ENCODE assay signal across 2 cellular contexts in the genomic region with DNA sequence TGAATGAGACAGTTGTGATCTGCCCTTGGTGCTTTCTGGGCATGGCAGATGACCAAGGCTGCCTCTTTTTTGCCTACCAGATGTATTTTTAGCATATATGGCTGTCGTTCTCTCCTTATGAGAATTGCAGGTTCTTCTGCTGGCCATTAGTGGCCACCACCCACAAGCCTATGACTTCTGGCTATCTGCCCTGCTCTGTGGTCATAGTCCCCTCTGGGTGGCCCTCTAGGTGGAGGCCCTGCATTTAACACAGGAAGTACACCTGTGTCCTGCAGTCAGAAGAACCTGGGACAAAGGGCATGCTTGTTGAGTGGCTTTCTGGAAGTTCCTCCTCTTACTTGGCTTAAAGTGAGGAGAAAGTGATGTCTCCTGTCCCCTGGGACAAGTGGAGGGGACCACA.
TF ChIP-seq lines count a peak whose summit lies in the region.

No MANE protein-coding gene starts in this region.

TF ChIP-seq in HCT116, 20 proteins besides CTCF, POLR2A, EP300 and RAD21:
- TF ChIP-seq EZH2 (IDR thresholded peaks at IDR 0.05) (no peak), ZFX (IDR thresholded peaks at IDR 0.05) (no peak), SP1 (IDR thresholded peaks at IDR 0.05; ENCODE audit: low read depth) (no peak), YY1 (IDR thresholded peaks at IDR 0.05; ENCODE audit: extremely low read depth, insufficient replicate concordance, low read depth, low read length) (no peak), ZNF274 (IDR thresholded peaks at IDR 0.05; ENCODE audit: low read depth, low read length) (no peak), JUND (IDR thresholded peaks at IDR 0.05) (no peak), EZH2phosphoT487 (IDR thresholded peaks at IDR 0.05; ENCODE audit: borderline replicate concordance) (no peak), CBX3 (IDR thresholded peaks at IDR 0.05; ENCODE audit: low read depth) (no peak), CEBPB (IDR thresholded peaks at IDR 0.05; ENCODE audit: low read depth) (no peak)
- TF ChIP-seq, protein P1, sequence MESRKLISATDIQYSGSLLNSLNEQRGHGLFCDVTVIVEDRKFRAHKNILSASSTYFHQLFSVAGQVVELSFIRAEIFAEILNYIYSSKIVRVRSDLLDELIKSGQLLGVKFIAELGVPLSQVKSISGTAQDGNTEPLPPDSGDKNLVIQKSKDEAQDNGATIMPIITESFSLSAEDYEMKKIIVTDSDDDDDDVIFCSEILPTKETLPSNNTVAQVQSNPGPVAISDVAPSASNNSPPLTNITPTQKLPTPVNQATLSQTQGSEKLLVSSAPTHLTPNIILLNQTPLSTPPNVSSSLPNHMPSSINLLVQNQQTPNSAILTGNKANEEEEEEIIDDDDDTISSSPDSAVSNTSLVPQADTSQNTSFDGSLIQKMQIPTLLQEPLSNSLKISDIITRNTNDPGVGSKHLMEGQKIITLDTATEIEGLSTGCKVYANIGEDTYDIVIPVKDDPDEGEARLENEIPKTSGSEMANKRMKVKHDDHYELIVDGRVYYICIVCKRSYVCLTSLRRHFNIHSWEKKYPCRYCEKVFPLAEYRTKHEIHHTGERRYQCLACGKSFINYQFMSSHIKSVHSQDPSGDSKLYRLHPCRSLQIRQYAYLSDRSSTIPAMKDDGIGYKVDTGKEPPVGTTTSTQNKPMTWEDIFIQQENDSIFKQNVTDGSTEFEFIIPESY (IDR thresholded peaks at IDR 0.05; ENCODE audit: extremely low read depth, insufficient replicate concordance, low read length), result no peak
- TF ChIP-seq, protein P2, sequence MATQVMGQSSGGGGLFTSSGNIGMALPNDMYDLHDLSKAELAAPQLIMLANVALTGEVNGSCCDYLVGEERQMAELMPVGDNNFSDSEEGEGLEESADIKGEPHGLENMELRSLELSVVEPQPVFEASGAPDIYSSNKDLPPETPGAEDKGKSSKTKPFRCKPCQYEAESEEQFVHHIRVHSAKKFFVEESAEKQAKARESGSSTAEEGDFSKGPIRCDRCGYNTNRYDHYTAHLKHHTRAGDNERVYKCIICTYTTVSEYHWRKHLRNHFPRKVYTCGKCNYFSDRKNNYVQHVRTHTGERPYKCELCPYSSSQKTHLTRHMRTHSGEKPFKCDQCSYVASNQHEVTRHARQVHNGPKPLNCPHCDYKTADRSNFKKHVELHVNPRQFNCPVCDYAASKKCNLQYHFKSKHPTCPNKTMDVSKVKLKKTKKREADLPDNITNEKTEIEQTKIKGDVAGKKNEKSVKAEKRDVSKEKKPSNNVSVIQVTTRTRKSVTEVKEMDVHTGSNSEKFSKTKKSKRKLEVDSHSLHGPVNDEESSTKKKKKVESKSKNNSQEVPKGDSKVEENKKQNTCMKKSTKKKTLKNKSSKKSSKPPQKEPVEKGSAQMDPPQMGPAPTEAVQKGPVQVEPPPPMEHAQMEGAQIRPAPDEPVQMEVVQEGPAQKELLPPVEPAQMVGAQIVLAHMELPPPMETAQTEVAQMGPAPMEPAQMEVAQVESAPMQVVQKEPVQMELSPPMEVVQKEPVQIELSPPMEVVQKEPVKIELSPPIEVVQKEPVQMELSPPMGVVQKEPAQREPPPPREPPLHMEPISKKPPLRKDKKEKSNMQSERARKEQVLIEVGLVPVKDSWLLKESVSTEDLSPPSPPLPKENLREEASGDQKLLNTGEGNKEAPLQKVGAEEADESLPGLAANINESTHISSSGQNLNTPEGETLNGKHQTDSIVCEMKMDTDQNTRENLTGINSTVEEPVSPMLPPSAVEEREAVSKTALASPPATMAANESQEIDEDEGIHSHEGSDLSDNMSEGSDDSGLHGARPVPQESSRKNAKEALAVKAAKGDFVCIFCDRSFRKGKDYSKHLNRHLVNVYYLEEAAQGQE (IDR thresholded peaks at IDR 0.05; ENCODE audit: low read depth), result no peak
- TF ChIP-seq, protein P3, sequence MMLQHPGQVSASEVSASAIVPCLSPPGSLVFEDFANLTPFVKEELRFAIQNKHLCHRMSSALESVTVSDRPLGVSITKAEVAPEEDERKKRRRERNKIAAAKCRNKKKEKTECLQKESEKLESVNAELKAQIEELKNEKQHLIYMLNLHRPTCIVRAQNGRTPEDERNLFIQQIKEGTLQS (IDR thresholded peaks at IDR 0.05), result no peak
- TF ChIP-seq, protein P4, sequence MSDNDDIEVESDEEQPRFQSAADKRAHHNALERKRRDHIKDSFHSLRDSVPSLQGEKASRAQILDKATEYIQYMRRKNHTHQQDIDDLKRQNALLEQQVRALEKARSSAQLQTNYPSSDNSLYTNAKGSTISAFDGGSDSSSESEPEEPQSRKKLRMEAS (IDR thresholded peaks at IDR 0.05), result no peak

TF ChIP-seq in K562, 482 proteins besides CTCF, POLR2A, EP300 and RAD21:
- TF ChIP-seq NCOR1 (IDR thresholded peaks at IDR 0.05) (no peak), NFRKB (IDR thresholded peaks at IDR 0.05; ENCODE audit: low read depth) (no peak), ZNF121 (CRISPR knock-in tag; conservative IDR thresholded peaks at IDR 0.05) (no peak), FOXA1 (IDR thresholded peaks at IDR 0.05; ENCODE audit: borderline replicate concordance) (no peak), NFIC (IDR thresholded peaks at IDR 0.05) (peak; percentile 25; the same call in 1 of the 2 replicates), ZNF766 (CRISPR knock-in tag; conservative IDR thresholded peaks at IDR 0.05) (no peak), PHB (CRISPR knock-in tag; IDR thresholded peaks at IDR 0.05) (no peak), CREB1 (IDR thresholded peaks at IDR 0.05) (no peak), CREB1 (CRISPR knock-in tag; IDR thresholded peaks at IDR 0.05) (no peak)
- TF ChIP-seq, protein P5, sequence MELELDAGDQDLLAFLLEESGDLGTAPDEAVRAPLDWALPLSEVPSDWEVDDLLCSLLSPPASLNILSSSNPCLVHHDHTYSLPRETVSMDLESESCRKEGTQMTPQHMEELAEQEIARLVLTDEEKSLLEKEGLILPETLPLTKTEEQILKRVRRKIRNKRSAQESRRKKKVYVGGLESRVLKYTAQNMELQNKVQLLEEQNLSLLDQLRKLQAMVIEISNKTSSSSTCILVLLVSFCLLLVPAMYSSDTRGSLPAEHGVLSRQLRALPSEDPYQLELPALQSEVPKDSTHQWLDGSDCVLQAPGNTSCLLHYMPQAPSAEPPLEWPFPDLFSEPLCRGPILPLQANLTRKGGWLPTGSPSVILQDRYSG (tag; conservative IDR thresholded peaks at IDR 0.05; ENCODE audit: low read depth), result no peak
TF ChIP-seq in K562: peak in this region for 1.
